ENCODE assay signal across 10 cellular contexts in genomic region chr1:145214275-145214860, GRCh38. TPM values are rescaled to one million over a fixed set of nuclear protein-coding genes. Genes with fewer than 3 reads are reported as not detected.
DNase-seq lines count a peak whose midpoint lies in the region; TF ChIP-seq lines count a peak whose summit lies in the region.
"Not testable (repeated sequence)": the region's sequence is repeated elsewhere in the genome, so short reads cannot be mapped to it uniquely, and the experiment has no call there.
"Had no signal": no experiment of that assay in that cellular context is flagged by ENCODE, and none has a peak within 500 bp of the region (broad histone marks: within the 10 kb centered on the region; RNA-seq: fewer than 3 reads in every experiment).

No MANE protein-coding gene starts in this region.

- TF ChIP-seq CTCF in AG04450 (IDR thresholded peaks at IDR 0.05; ENCODE audit: low read depth, low read length); HEK293 (tag by site-specific recombination; IDR thresholded peaks at IDR 0.05); MCF 10A (IDR thresholded peaks at IDR 0.05; ENCODE audit: unreplicated experiment); fibroblast of the aortic adventitia (IDR thresholded peaks at IDR 0.05; ENCODE audit: insufficient read depth, low read length); mesothelial cell of epicardium (IDR thresholded peaks at IDR 0.05; ENCODE audit: unreplicated experiment): not testable (repeated sequence)

- not testable (repeated sequence) for H3K27ac ChIP-seq in AG04450 (ENCODE audit: low read depth, low read length); SJSA1
- peak overlapping the region; percentile 31; the same call in 1 of the 2 replicates for H3K27ac ChIP-seq in HEK293 (ENCODE audit: extremely low read depth, low read depth, low read length)

- not testable (repeated sequence) for H3K27me3 ChIP-seq in AG04450 (ENCODE audit: control insufficient read depth, insufficient read depth, low read length); SJSA1 (replicated peaks); skeletal muscle satellite cell (ENCODE audit: control insufficient read depth, insufficient read depth, low read length)

- DNase-seq in AG04450 (ENCODE audit: low read depth, low spot score); SJSA1 (ENCODE audit: low read depth in 1 of 2, low spot score in 2 of 2); MCF 10A (ENCODE audit: unreplicated experiment); fibroblast of the aortic adventitia (ENCODE audit: low read depth); mesothelial cell of epicardium (ENCODE audit: low spot score in 2 of 2, unreplicated experiment in 2 of 2): not testable (repeated sequence)
- DNase-seq in activated T-cell treated with anti-CD3 and anti-CD28 coated beads for 24 hours (ENCODE audit: low read depth) = peak; percentile 8

- TSS peak; percentile 29 for BruUV-seq in MCF 10A (replicated peaks; lab: Mats Ljungman, UMichigan)

- peak overlapping the region; percentile 67 for H3K4me2 ChIP-seq in skeletal muscle satellite cell (ENCODE audit: low read length)

- H3K4me3 ChIP-seq in AG04450 (ENCODE audit: low read depth, low read length) (peak overlapping the region; percentile 44), HEK293 (ENCODE audit: low read depth, low read length) (peak overlapping the region; percentile 33), SJSA1 (peak overlapping the region; percentile 28), fibroblast of the aortic adventitia (ENCODE audit: low read depth, low read length) (peak overlapping the region; percentile 60), skeletal muscle satellite cell (ENCODE audit: low read length) (peak overlapping the region; percentile 66)

- H3K9me3 ChIP-seq in AG04450 (ENCODE audit: control insufficient read depth, insufficient read depth, low read length); HEK293 (ENCODE audit: control insufficient read depth, insufficient read depth, low read depth, low read length); SJSA1 (replicated peaks); skeletal muscle satellite cell (replicated peaks; ENCODE audit: low read length): not testable (repeated sequence)

- not testable (repeated sequence) for H3K27ac Mint-ChIP-seq in MCF 10A (ENCODE audit: low read depth, unreplicated experiment); mesothelial cell of epicardium

- intact Hi-C loops in MCF 10A (cut with micrococcal nuclease) = not testable (repeated sequence)

- H3K36me3 ChIP-seq in HEK293 (ENCODE audit: control insufficient read depth in 2 of 2, insufficient read depth in 1 of 2, low read length in 2 of 2); SJSA1; skeletal muscle satellite cell (ENCODE audit: insufficient read depth, low read length): not testable (repeated sequence)

- not testable (repeated sequence) for H3K27me3 Mint-ChIP-seq in MCF 10A (ENCODE audit: insufficient read depth, unreplicated experiment); mesothelial cell of epicardium (ENCODE audit: low read depth)

- peak overlapping the region; percentile 60 for H3K9ac ChIP-seq in skeletal muscle satellite cell (ENCODE audit: low read depth, low read length)

- H3K9me3 Mint-ChIP-seq in MCF 10A (ENCODE audit: unreplicated experiment); mesothelial cell of epicardium: not testable (repeated sequence)

- CTCF ChIA-PET in AG04450 (lab: Charles Lee); HEK293 (lab: Yijun Ruan, JAX); MCF 10A (lab: Yijun Ruan, JAX): not testable (repeated sequence)

- H3K4me3 Mint-ChIP-seq in MCF 10A (ENCODE audit: unreplicated experiment) (peak overlapping the region; percentile 67), mesothelial cell of epicardium (peak overlapping the region; percentile 48)

- POLR2A ChIA-PET in AG04450 (lab: Yijun Ruan, JAX); HEK293 (lab: Yijun Ruan, JAX); MCF 10A (lab: Yijun Ruan, JAX): not testable (repeated sequence)

- not testable (repeated sequence) for H3K36me3 Mint-ChIP-seq in MCF 10A (ENCODE audit: insufficient read depth, unreplicated experiment); mesothelial cell of epicardium

- H3K4me1 ChIP-seq in HEK293 (ENCODE audit: control insufficient read depth, insufficient read depth, low read length); SJSA1 (replicated peaks); skeletal muscle satellite cell (ENCODE audit: control insufficient read depth, insufficient read depth, low read length): not testable (repeated sequence)

- H3K4me1 Mint-ChIP-seq in MCF 10A (ENCODE audit: insufficient read depth, unreplicated experiment); mesothelial cell of epicardium: not testable (repeated sequence)

TF ChIP-seq in HEK293, 187 proteins besides CTCF, POLR2A, EP300 and RAD21:
- TF ChIP-seq, protein P1, sequence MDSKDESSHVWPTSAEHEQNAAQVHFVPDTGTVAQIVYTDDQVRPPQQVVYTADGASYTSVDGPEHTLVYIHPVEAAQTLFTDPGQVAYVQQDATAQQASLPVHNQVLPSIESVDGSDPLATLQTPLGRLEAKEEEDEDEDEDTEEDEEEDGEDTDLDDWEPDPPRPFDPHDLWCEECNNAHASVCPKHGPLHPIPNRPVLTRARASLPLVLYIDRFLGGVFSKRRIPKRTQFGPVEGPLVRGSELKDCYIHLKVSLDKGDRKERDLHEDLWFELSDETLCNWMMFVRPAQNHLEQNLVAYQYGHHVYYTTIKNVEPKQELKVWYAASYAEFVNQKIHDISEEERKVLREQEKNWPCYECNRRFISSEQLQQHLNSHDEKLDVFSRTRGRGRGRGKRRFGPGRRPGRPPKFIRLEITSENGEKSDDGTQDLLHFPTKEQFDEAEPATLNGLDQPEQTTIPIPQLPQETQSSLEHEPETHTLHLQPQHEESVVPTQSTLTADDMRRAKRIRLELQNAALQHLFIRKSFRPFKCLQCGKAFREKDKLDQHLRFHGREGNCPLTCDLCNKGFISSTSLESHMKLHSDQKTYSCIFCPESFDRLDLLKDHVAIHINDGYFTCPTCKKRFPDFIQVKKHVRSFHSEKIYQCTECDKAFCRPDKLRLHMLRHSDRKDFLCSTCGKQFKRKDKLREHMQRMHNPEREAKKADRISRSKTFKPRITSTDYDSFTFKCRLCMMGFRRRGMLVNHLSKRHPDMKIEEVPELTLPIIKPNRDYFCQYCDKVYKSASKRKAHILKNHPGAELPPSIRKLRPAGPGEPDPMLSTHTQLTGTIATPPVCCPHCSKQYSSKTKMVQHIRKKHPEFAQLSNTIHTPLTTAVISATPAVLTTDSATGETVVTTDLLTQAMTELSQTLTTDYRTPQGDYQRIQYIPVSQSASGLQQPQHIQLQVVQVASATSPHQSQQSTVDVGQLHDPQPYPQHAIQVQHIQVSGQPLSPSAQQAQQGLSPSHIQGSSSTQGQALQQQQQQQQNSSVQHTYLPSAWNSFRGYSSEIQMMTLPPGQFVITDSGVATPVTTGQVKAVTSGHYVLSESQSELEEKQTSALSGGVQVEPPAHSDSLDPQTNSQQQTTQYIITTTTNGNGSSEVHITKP (tag by site-specific recombination; IDR thresholded peaks at IDR 0.05) = peak; percentile 24; the same call in 1 of the 2 replicates

RNA-seq across cellular contexts. Expression of gene PPIAL4D, which starts 27.6 kb away (rescaled TPM):
- not detected in 2 replicates for polyA plus RNA-seq in AG04450 (2011; rRNA removed)
- polyA minus RNA-seq in AG04450 (2011; rRNA and poly(A)+ RNA removed) = not detected in 2 replicates
- not detected in 2 replicates for total RNA-seq in SJSA1 (2014; rRNA removed; shearing (Covaris generic))
- total RNA-seq in MCF 10A (2022) (not detected in 2 replicates), fibroblast of the aortic adventitia (ENCODE audit: low replicate concordance) (not detected in 2 replicates), mesothelial cell of epicardium (not detected in 3 replicates)
- total RNA-seq in skeletal muscle satellite cell (2012; rRNA removed) = not detected in 2 replicates
- total RNA-seq: lung, Right ventricle myocardium superior had no signal
- polyA plus RNA-seq: lung had no signal
